ENCODE assay signal across 25 cellular contexts in the genomic region with DNA sequence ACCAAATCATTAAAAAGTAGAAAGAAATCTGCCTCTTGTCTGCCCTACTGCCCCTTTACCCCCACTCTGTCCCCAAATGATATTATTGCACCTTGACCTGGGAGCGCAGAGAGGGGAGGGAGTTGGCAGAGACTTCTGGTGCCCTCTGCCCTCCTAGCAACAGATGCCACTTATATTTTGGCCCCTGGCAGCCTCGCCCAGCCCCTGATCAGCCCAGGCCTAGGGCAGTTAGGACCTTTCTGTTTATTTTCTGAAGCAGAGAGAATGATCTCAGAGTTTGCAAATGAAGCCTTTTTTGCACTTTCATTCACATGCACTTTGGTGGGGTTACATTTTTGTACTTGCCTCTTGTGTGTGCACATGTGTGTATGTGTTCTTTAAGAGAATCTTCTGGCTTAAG. TPM values are rescaled to one million over a fixed set of nuclear protein-coding genes. Genes with fewer than 3 reads are reported as not detected.
"Had no signal": no experiment of that assay in that cellular context is flagged by ENCODE, and none has a peak within 500 bp of the region (broad histone marks: within the 10 kb centered on the region; RNA-seq: fewer than 3 reads in every experiment).

No MANE protein-coding gene starts in this region.

- H3K27me3 ChIP-seq: heart left ventricle, right atrium auricular region had no signal

- H3K36me3 ChIP-seq: right atrium auricular region had no signal

- H3K4me1 Mint-ChIP-seq: naive B cell; nephron; stimulated activated effector memory CD8-positive, alpha-beta T cell treated with anti-CD3 and anti-CD28 coated beads, Interleukin-12 subunit alpha, Interleukin-12 subunit beta, amount 100 ng/mL, for 72 hours had no signal

- H3K79me2 ChIP-seq: parathyroid adenoma had no signal

- H3K4me3 Mint-ChIP-seq: naive B cell; nephron; stimulated activated effector memory CD8-positive, alpha-beta T cell treated with anti-CD3 and anti-CD28 coated beads, Interleukin-12 subunit alpha, Interleukin-12 subunit beta, amount 100 ng/mL, for 72 hours had no signal

- H3K36me3 Mint-ChIP-seq: stimulated activated effector memory CD8-positive, alpha-beta T cell treated with anti-CD3 and anti-CD28 coated beads, Interleukin-12 subunit alpha, Interleukin-12 subunit beta, amount 100 ng/mL, for 72 hours had no signal

- H2AFZ ChIP-seq: parathyroid adenoma had no signal

- H3K9ac ChIP-seq: parathyroid adenoma had no signal

- ATAC-seq: heart left ventricle; stimulated activated effector memory CD8-positive, alpha-beta T cell treated with anti-CD3 and anti-CD28 coated beads, Interleukin-12 subunit alpha, Interleukin-12 subunit beta, amount 100 ng/mL, for 72 hours; stimulated activated naive CD8-positive, alpha-beta T cell treated with anti-CD3 and anti-CD28 coated beads, Interleukin-15, Interleukin-2, amounts not matched to agents 100 U/mL and 50 U/mL, for 24 hours had no signal

- H3K9me3 ChIP-seq: right atrium auricular region, thoracic aorta had no signal

- H3K27ac Mint-ChIP-seq: naive B cell; nephron; stimulated activated effector memory CD8-positive, alpha-beta T cell treated with anti-CD3 and anti-CD28 coated beads, Interleukin-12 subunit alpha, Interleukin-12 subunit beta, amount 100 ng/mL, for 72 hours had no signal

- DNase-seq: cerebellar nuclear complex; effector CD8-positive, alpha-beta T cell; heart left ventricle; hypothalamus; left ventricle myocardium inferior; mesenchymal stem cell; midbrain; naive B cell; occipital lobe; stimulated activated CD4-positive, alpha-beta T cell treated with anti-CD3 and anti-CD28 coated beads, Interleukin-4, amount 100 ng/mL, for 1 hour; stimulated activated CD8-positive, alpha-beta memory T cell treated with anti-CD3 and anti-CD28 coated beads, Interleukin-4, amount 100 ng/mL, for 48 hours; stimulated activated naive CD8-positive, alpha-beta T cell treated with anti-CD3 and anti-CD28 coated beads, Interleukin-15, Interleukin-2, amounts not matched to agents 100 U/mL and 50 U/mL, for 24 hours; trophoblast cell had no signal

- H3K4me2 ChIP-seq: smooth muscle cell had no signal

- FAIRE-seq: frontal cortex, islet of Langerhans had no signal

- H3K4me1 ChIP-seq: heart left ventricle, left ventricle myocardium inferior, parathyroid adenoma, right atrium auricular region had no signal

- H3K9me3 Mint-ChIP-seq: stimulated activated effector memory CD8-positive, alpha-beta T cell treated with anti-CD3 and anti-CD28 coated beads, Interleukin-12 subunit alpha, Interleukin-12 subunit beta, amount 100 ng/mL, for 72 hours had no signal

- H3K4me3 ChIP-seq: coronary artery, heart left ventricle, left ventricle myocardium inferior, lung, right atrium auricular region, smooth muscle cell, thoracic aorta had no signal

- H3K27ac ChIP-seq: coronary artery, heart left ventricle, left ventricle myocardium inferior, parathyroid adenoma, right atrium auricular region, thoracic aorta had no signal

RNA-seq across cellular contexts. Expression of gene SGK2, which starts 8.4 kb away (rescaled TPM):
- total RNA-seq: glomerular endothelial cell, occipital lobe, pulmonary artery endothelial cell had no signal
